8 cellular contexts compared by ENCODE assay signal in genomic region chr2:239399404-239399999, GRCh38.
A peak's percentile ranks its signal among the peaks of the same experiment; 100 is the strongest.
DNase-seq lines count a peak whose midpoint lies in the region; ATAC-seq and TF ChIP-seq lines count a peak whose summit lies in the region.

No MANE protein-coding gene starts in this region.

- H3K4me1 Mint-ChIP-seq in T-helper 1 cell treated with Interleukin-12 subunit alpha and Interleukin-12 subunit beta and Interleukin-4 antibody, amounts not matched to agents 30 μg/mL and 1 μg/mL, for 36 hours (ENCODE audit: low read depth) = peaks cover 55% of the 10 kb centered on the region
- peaks cover 15% of the 10 kb centered on the region for H3K4me1 Mint-ChIP-seq in memory B cell

- peak overlapping the region; percentile 94 for H3K4me3 Mint-ChIP-seq in T-helper 1 cell treated with Interleukin-12 subunit alpha and Interleukin-12 subunit beta and Interleukin-4 antibody, amounts not matched to agents 30 μg/mL and 1 μg/mL, for 36 hours
- H3K4me3 Mint-ChIP-seq in memory B cell = peak overlapping the region; percentile 85

- H3K9me3 ChIP-seq in HUES48 (ENCODE audit: control insufficient read depth, insufficient read depth, low read length) (no peaks in the 10 kb centered on the region), subcutaneous abdominal adipose tissue (ENCODE audit: control insufficient read depth in 5 of 5, low read length in 5 of 5) (no peaks in the 10 kb centered on the region)

- H3K36me3 ChIP-seq in HUES48 (ENCODE audit: control insufficient read depth, insufficient read depth, low read length) (no peaks in the 10 kb centered on the region), subcutaneous abdominal adipose tissue (ENCODE audit: control insufficient read depth in 5 of 5, insufficient read depth in 5 of 5, low read length in 5 of 5) (no peaks in the 10 kb centered on the region)

- H3K4me1 ChIP-seq in HUES48 (ENCODE audit: control insufficient read depth, insufficient read depth, low read length) (peaks cover 19% of the 10 kb centered on the region), subcutaneous abdominal adipose tissue (ENCODE audit: control insufficient read depth in 5 of 5, insufficient read depth in 5 of 5, low read length in 5 of 5) (peaks cover 0 to 27% (median 24%) of the 10 kb centered on the region in 5 donors)

- H3K4me3 ChIP-seq in AG10803 (ENCODE audit: low read length) (peak overlapping the region; percentile 66), HUES48 (ENCODE audit: low read depth, low read length) (peak overlapping the region; percentile 69), choroid plexus epithelial cell (ENCODE audit: low read depth, low read length) (peak overlapping the region; percentile 60), subcutaneous abdominal adipose tissue (ENCODE audit: low read depth in 1 of 5, low read length in 5 of 5) (peak overlapping the region; percentile 42 to 75 (median 63))

- peaks cover 18% of the 10 kb centered on the region for H3K36me3 Mint-ChIP-seq in T-helper 1 cell treated with Interleukin-12 subunit alpha and Interleukin-12 subunit beta and Interleukin-4 antibody, amounts not matched to agents 30 μg/mL and 1 μg/mL, for 36 hours (ENCODE audit: low read depth)
- H3K36me3 Mint-ChIP-seq in memory B cell = peaks cover 2% of the 10 kb centered on the region

- ATAC-seq in memory B cell (ENCODE audit: low read depth) (no peak), HG02571 (IDR thresholded peaks at IDR 0.05; ENCODE audit: unreplicated experiment) (no peak)

- H3K27me3 ChIP-seq in HUES48 (ENCODE audit: control insufficient read depth, insufficient read depth, low read length) = no peaks in the 10 kb centered on the region
- H3K27me3 ChIP-seq in subcutaneous abdominal adipose tissue (ENCODE audit: control insufficient read depth in 5 of 5, insufficient read depth in 4 of 5, low read length in 5 of 5) = no peaks in the 10 kb centered on the region

- H3K27me3 Mint-ChIP-seq in T-helper 1 cell treated with Interleukin-12 subunit alpha and Interleukin-12 subunit beta and Interleukin-4 antibody, amounts not matched to agents 30 μg/mL and 1 μg/mL, for 36 hours (ENCODE audit: low read depth) = peaks cover 18% of the 10 kb centered on the region
- no peaks in the 10 kb centered on the region for H3K27me3 Mint-ChIP-seq in memory B cell

- H3K9ac ChIP-seq in HUES48 (ENCODE audit: low read depth, low read length) = peak overlapping the region; percentile 13; the same call in 1 of the 2 replicates
- H3K9ac ChIP-seq in subcutaneous abdominal adipose tissue (ENCODE audit: low read length in 5 of 5) = peak overlapping the region; percentile 35 to 77 (median 69)

- DNase-seq in AG10803 (ENCODE audit: low read depth) = peak; percentile 6
- peak; percentile 34 for DNase-seq in choroid plexus epithelial cell (ENCODE audit: low read depth)
- DNase-seq in memory B cell (ENCODE audit: low spot score in 2 of 2) = no peak
- DNase-seq in NCI-H226 = no peak

- no peaks in the 10 kb centered on the region for H3K9me3 Mint-ChIP-seq in T-helper 1 cell treated with Interleukin-12 subunit alpha and Interleukin-12 subunit beta and Interleukin-4 antibody, amounts not matched to agents 30 μg/mL and 1 μg/mL, for 36 hours
- H3K9me3 Mint-ChIP-seq in memory B cell = no peaks in the 10 kb centered on the region

- no peak for TF ChIP-seq CTCF in AG10803 (conservative IDR thresholded peaks at IDR 0.05; ENCODE audit: low read length)
- no peak for TF ChIP-seq CTCF in choroid plexus epithelial cell (conservative IDR thresholded peaks at IDR 0.05; ENCODE audit: low read depth, low read length)

- H3K27ac ChIP-seq in HUES48 (ENCODE audit: low read depth, low read length) = peak overlapping the region; percentile 64
- peak overlapping the region; percentile 61 for H3K27ac ChIP-seq in subcutaneous abdominal adipose tissue (ENCODE audit: low read depth, low read length)

- peak overlapping the region; percentile 87 for H3K27ac Mint-ChIP-seq in T-helper 1 cell treated with Interleukin-12 subunit alpha and Interleukin-12 subunit beta and Interleukin-4 antibody, amounts not matched to agents 30 μg/mL and 1 μg/mL, for 36 hours
- peak overlapping the region; percentile 84 for H3K27ac Mint-ChIP-seq in memory B cell

Comparison
In these comparisons a context has a peak if more than half of its experiments do, and no peak if none do; other contexts are left out.
1. DNase-seq: peak in AG10803 (single experiment) and choroid plexus epithelial cell (single experiment); none in memory B cell (0 of 2) and NCI-H226 (single experiment).
2. Peak in every context shown above with its lines, with median percentiles within 50 percentile points of each other: H3K4me3 ChIP-seq.